In genomic region chr12:99389751-99390150, GRCh38 we compare ENCODE assay signal across 22 cellular contexts.
A peak's percentile ranks its signal among the peaks of the same experiment; 100 is the strongest.
DNase-seq lines count a peak whose midpoint lies in the region; ATAC-seq, FAIRE-seq and TF ChIP-seq lines count a peak whose summit lies in the region.
"Had no signal": no experiment of that assay in that cellular context is flagged by ENCODE, and none has a peak within 500 bp of the region (broad histone marks: within the 10 kb centered on the region; RNA-seq: fewer than 3 reads in every experiment).

No MANE protein-coding gene starts in this region.

- H3K4me1 ChIP-seq in OCI-LY1 (ENCODE audit: insufficient read depth, low read length, severe bottlenecking): peaks cover 72% of the 10 kb centered on the region
- H3K4me1 ChIP-seq in SJCRH30: no peaks in the 10 kb centered on the region
- H3K4me1 ChIP-seq: A549, BE2C had no signal

- H3K9ac ChIP-seq in OCI-LY1 (ENCODE audit: low read length): no peak overlapping the region

- H3K4me2 ChIP-seq in OCI-LY1 (ENCODE audit: low read length): no peak overlapping the region
- H3K4me2 ChIP-seq: A549, GM23338 had no signal

- no peaks in the 10 kb centered on the region for H3K79me2 ChIP-seq in OCI-LY1 (ENCODE audit: insufficient read depth, low read length)

- peak overlapping the region; percentile 65 for H3K27ac ChIP-seq in OCI-LY1 (ENCODE audit: low read depth, low read length, poor library complexity, severe bottlenecking)
- H3K27ac ChIP-seq in SJCRH30: no peak overlapping the region
- H3K27ac ChIP-seq: A549 had no signal

- DNase-seq in G401 (ENCODE audit: low spot score): peak; percentile 97
- DNase-seq in cerebellar cortex (ENCODE audit: low spot score): peak; percentile 96
- DNase-seq in pons (ENCODE audit: low spot score): peak; percentile 11
- no peak for DNase-seq in GM19239 (ENCODE audit: insufficient read length, low spot score)
- DNase-seq in SJCRH30: no peak
- no peak for DNase-seq in left colon
- DNase-seq: 8988T; ACHN; AML-193; BE2C; Calu3; CD4-positive, alpha-beta memory T cell; COR-L47; DMS153; DND-41; GDM1; H9 had no signal

- no peaks in the 10 kb centered on the region for H3F3A ChIP-seq in OCI-LY1 (ENCODE audit: insufficient read depth, low read length)

- no peak overlapping the region for H3K4me3 ChIP-seq in OCI-LY1 (ENCODE audit: low read depth, low read length, poor library complexity, severe bottlenecking)
- no peak overlapping the region for H3K4me3 ChIP-seq in SJCRH30
- H3K4me3 ChIP-seq: A549, GM12878, GM23338 had no signal

- intact Hi-C loops in left colon (cut with DNase I, micrococcal nuclease): no loop called here

- H3K36me3 ChIP-seq in OCI-LY1 (ENCODE audit: insufficient read depth, low read length) (no peaks in the 10 kb centered on the region), SJCRH30 (no peaks in the 10 kb centered on the region)
- H3K36me3 ChIP-seq: BE2C had no signal

- H3K27me3 ChIP-seq in OCI-LY1 (ENCODE audit: insufficient read depth, low read length) (no peaks in the 10 kb centered on the region), SJCRH30 (no peaks in the 10 kb centered on the region)
- H3K27me3 ChIP-seq: BE2C had no signal

- in situ Hi-C loops in G401 (cut with HindIII; ENCODE audit: low sequenced_read_pairs): no loop called here

- H3K9me2 ChIP-seq in OCI-LY1 (ENCODE audit: low read depth, low read length): no peaks in the 10 kb centered on the region

- FAIRE-seq in GM19239 (lab: Jason Lieb, UNC): no peak
- FAIRE-seq: A549, GM12878 had no signal

- H2AFZ ChIP-seq in OCI-LY1 (ENCODE audit: low read length): no peak overlapping the region

- no peaks in the 10 kb centered on the region for H4K20me1 ChIP-seq in OCI-LY1 (ENCODE audit: insufficient read depth, low read length)

- H3K9me3 ChIP-seq in OCI-LY1 (ENCODE audit: low read length): no peaks in the 10 kb centered on the region
- no peaks in the 10 kb centered on the region for H3K9me3 ChIP-seq in SJCRH30 (replicated peaks)
- H3K9me3 ChIP-seq: A549, BE2C had no signal

- TF ChIP-seq CTCF in OCI-LY1 (IDR thresholded peaks at IDR 0.05; ENCODE audit: low read length): no peak

- no peak for ATAC-seq in left colon
- ATAC-seq: GM12878, HCT116 had no signal

Comparison
In these comparisons a context has a peak if more than half of its experiments do, and no peak if none do; other contexts are left out.
1. DNase-seq: peak in G401 (single experiment), cerebellar cortex (single experiment) and pons (single experiment); none in GM19239 (single experiment), SJCRH30 (0 of 2) and left colon (0 of 2).